8 cellular contexts compared by ENCODE assay signal in the genomic region with DNA sequence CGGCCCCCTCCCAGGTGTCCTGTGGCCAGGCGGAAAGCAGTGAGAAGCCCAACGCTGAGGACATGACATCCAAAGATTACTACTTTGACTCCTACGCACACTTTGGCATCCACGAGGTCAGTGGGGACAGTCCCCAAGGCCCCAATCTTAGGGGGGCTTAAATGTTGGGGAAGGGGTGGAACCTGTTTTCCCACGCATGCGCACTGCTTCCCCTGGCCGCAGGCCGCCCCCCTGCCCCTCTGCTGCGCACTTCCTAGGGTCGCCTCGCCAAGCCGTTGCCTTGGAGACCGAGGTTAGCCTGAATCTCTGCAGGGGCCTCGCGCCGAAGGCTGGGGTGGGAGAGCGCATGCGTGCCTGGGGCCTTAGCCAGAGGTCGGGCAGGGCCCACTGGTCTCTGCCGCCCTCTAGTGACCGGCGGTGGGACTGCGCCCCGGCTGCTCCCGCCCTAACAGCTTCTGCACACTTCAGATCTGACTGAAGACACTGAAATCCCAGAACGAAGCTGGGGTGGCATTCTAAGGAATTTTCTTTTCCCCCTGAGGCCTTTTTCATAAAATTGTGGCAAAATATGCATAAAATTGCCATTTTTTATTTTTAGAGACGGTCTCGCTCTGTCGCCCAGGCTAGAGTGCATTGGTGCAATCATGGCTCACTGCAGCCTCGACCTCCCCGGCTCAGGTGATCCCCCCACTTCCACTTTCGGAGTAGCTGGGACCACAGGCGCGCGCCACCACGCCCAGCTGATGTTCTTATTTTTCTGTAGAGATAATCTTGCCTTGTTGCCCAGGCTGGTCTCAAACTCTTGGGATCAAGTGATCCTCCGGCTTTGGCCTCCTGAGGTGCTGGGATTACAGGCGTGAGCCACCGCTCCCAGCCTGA. TPM values are rescaled to one million over a fixed set of nuclear protein-coding genes. Genes with fewer than 3 reads are reported as not detected.
A peak's percentile ranks its signal among the peaks of the same experiment; 100 is the strongest.
DNase-seq lines count a peak whose midpoint lies in the region; ATAC-seq and TF ChIP-seq lines count a peak whose summit lies in the region.

No MANE protein-coding gene starts in this region.

- no peaks in the 10 kb centered on the region for H3F3A ChIP-seq in Loucy (ENCODE audit: low read depth)

- peak overlapping the region; percentile 54 for H3K4me3 ChIP-seq in Loucy (ENCODE audit: low read length, poor library complexity, severe bottlenecking)
- peak overlapping the region; percentile 30 for H3K4me3 ChIP-seq in fibroblast of villous mesenchyme (ENCODE audit: low read depth, low read length)
- peak overlapping the region; percentile 58 to 63 for H3K4me3 ChIP-seq in neutrophil (ENCODE audit: low read depth in 1 of 2, low read length in 1 of 2)
- H3K4me3 ChIP-seq in stomach smooth muscle (ENCODE audit: low read length in 2 of 2) = peak overlapping the region; percentile 40

- H3K9me2 ChIP-seq in Loucy (replicated peaks; ENCODE audit: low read depth, low read length) = no peaks in the 10 kb centered on the region

- POLR2A ChIA-PET in RWPE1 (lab: Yijun Ruan, JAX; ENCODE audit: low non-redundant PET) = no interaction called here

- H3K4me1 ChIP-seq in Loucy (ENCODE audit: insufficient read depth, low read length, poor library complexity, severe bottlenecking) (peaks cover 28% of the 10 kb centered on the region), neutrophil (ENCODE audit: control insufficient read depth in 1 of 2, insufficient read depth in 1 of 2, low read depth in 1 of 2, low read length in 1 of 2) (peaks cover 25 to 29% of the 10 kb centered on the region in 2 experiments), stomach smooth muscle (ENCODE audit: control insufficient read depth, insufficient read depth, low read length) (peaks cover 33% of the 10 kb centered on the region)

- TF ChIP-seq CTCF in Loucy (conservative IDR thresholded peaks at IDR 0.05; ENCODE audit: low read length) (peak; percentile 95), RWPE1 (conservative IDR thresholded peaks at IDR 0.05; ENCODE audit: low read depth) (peak; percentile 99), fibroblast of villous mesenchyme (IDR thresholded peaks at IDR 0.05; ENCODE audit: insufficient read depth, low read depth, low read length) (peak; percentile 99), neutrophil (IDR thresholded peaks at IDR 0.05) (peak; percentile 100)

- H3K9me3 ChIP-seq in Loucy (ENCODE audit: insufficient read depth, low read depth, low read length) = no peaks in the 10 kb centered on the region
- H3K9me3 ChIP-seq in neutrophil = no peaks in the 10 kb centered on the region
- no peaks in the 10 kb centered on the region for H3K9me3 ChIP-seq in stomach smooth muscle (ENCODE audit: control insufficient read depth in 2 of 2, low read length in 2 of 2)

- peaks cover 43% of the 10 kb centered on the region; the same call in 1 of the 2 replicates for H3K36me3 ChIP-seq in Loucy (ENCODE audit: insufficient read depth, low read length)
- peaks cover 17% of the 10 kb centered on the region for H3K36me3 ChIP-seq in neutrophil
- H3K36me3 ChIP-seq in stomach smooth muscle (ENCODE audit: control insufficient read depth in 2 of 2, insufficient read depth in 2 of 2, low read length in 2 of 2) = peaks cover 30 to 34% of the 10 kb centered on the region in 2 donors

- CTCF ChIA-PET in RWPE1 (lab: Yijun Ruan, JAX) = interaction anchor here (0.5 to 1.1 kb wide), 14 partner anchors 8 to 340 kb away, joined by 3 to 5 read pairs (median 3); partner anchors contain the start of genes ADM5 and NOSIP

- H4K20me1 ChIP-seq in Loucy (ENCODE audit: insufficient read depth, low read length, poor library complexity, severe bottlenecking) = peaks cover 55% of the 10 kb centered on the region

- H3K79me2 ChIP-seq in Loucy (ENCODE audit: insufficient read depth, low read length) = peaks cover 50% of the 10 kb centered on the region

- DNase-seq in DMS79 treated with DMSO at 0.1 percent for 48 hours (lab: John Stamatoyannopoulos, UW) (peak; percentile 86), RWPE1 (ENCODE audit: low spot score) (peak; percentile 89), activated gamma-delta T cell (lab: John Stamatoyannopoulos, UW) (peak; percentile 87), fibroblast of villous mesenchyme (ENCODE audit: low read depth) (peak; percentile 84)

- ATAC-seq in GM19467 (IDR thresholded peaks at IDR 0.05; ENCODE audit: unreplicated experiment) = no peak

- no peak overlapping the region for H2AFZ ChIP-seq in Loucy (ENCODE audit: low read length)

- H3K27ac ChIP-seq in RWPE1 (peak overlapping the region; percentile 88), neutrophil (peak overlapping the region; percentile 41), stomach smooth muscle (ENCODE audit: low read length) (peak overlapping the region; percentile 53)

- peak overlapping the region; percentile 43 for H3K9ac ChIP-seq in Loucy (ENCODE audit: low read depth, low read length, poor library complexity, severe bottlenecking)
- peak overlapping the region in 1 of 2 donors; percentile 23 for H3K9ac ChIP-seq in stomach smooth muscle (ENCODE audit: low read length in 2 of 2)

- peak overlapping the region; percentile 82 for H3K4me2 ChIP-seq in Loucy (ENCODE audit: low read depth, low read length, poor library complexity, severe bottlenecking)

- peaks cover 4% of the 10 kb centered on the region for H3K27me3 ChIP-seq in Loucy (ENCODE audit: insufficient read depth, low read length, poor library complexity, severe bottlenecking)
- H3K27me3 ChIP-seq in neutrophil = no peaks in the 10 kb centered on the region
- no peaks in the 10 kb centered on the region for H3K27me3 ChIP-seq in stomach smooth muscle (ENCODE audit: control insufficient read depth in 1 of 2, insufficient read depth in 2 of 2, low read length in 2 of 2)

RNA-seq across cellular contexts. Expression of gene PRMT1, which starts 3.6 kb away (rescaled TPM):
- total RNA-seq in fibroblast of villous mesenchyme = 258 and 341 TPM in 2 replicates

RNA-seq across cellular contexts. Expression of gene ADM5, which starts 8.7 kb away (rescaled TPM):
- under 0.01 and 0.32 TPM in 2 replicates for total RNA-seq in fibroblast of villous mesenchyme

RNA-seq across cellular contexts. Expression of gene CPT1C, which starts 10.2 kb away (rescaled TPM):
- total RNA-seq in fibroblast of villous mesenchyme = 20.0 and 32.0 TPM in 2 replicates

RNA-seq across cellular contexts. Expression of gene BCL2L12, which starts 15.0 kb away (rescaled TPM):
- 4.7 and 6.8 TPM in 2 replicates for total RNA-seq in fibroblast of villous mesenchyme

RNA-seq across cellular contexts. Expression of gene IRF3, which starts 15.1 kb away (rescaled TPM):
- 49.9 and 66.5 TPM in 2 replicates for total RNA-seq in fibroblast of villous mesenchyme
